In genomic region chr6:131950767-131951575, GRCh38 we compare ENCODE assay signal across 9 cellular contexts. TPM values are rescaled to one million over a fixed set of nuclear protein-coding genes. Genes with fewer than 3 reads are reported as not detected.
DNase-seq lines count a peak whose midpoint lies in the region; ATAC-seq and TF ChIP-seq lines count a peak whose summit lies in the region.
"Had no signal": no experiment of that assay in that cellular context is flagged by ENCODE, and none has a peak within 500 bp of the region (broad histone marks: within the 10 kb centered on the region; RNA-seq: fewer than 3 reads in every experiment).

A gene with protein sequence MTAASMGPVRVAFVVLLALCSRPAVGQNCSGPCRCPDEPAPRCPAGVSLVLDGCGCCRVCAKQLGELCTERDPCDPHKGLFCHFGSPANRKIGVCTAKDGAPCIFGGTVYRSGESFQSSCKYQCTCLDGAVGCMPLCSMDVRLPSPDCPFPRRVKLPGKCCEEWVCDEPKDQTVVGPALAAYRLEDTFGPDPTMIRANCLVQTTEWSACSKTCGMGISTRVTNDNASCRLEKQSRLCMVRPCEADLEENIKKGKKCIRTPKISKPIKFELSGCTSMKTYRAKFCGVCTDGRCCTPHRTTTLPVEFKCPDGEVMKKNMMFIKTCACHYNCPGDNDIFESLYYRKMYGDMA (minus strand): TSS chr6:131951372. CDS start chr6:131951172, 200 bp downstream.

- H2BK120ac ChIP-seq in IMR-90 (ENCODE audit: low read depth, low read length): peak within 1 kb of the TSS; percentile 96

- H3K27ac ChIP-seq in IMR-90 (ENCODE audit: insufficient read depth, low read length) (peak within 1 kb of the TSS; percentile 83), angular gyrus (ENCODE audit: low read depth, low read length) (peak within 1 kb of the TSS; percentile 71), osteoblast (ENCODE audit: low read depth, low read length) (peak within 1 kb of the TSS; percentile 95)
- H3K27ac ChIP-seq: neutrophil had no signal

- H2AK9ac ChIP-seq in IMR-90 (replicated peaks; ENCODE audit: low read depth, low read length, poor library complexity): peak within 1 kb of the TSS; percentile 93

- peak within 1 kb of the TSS; percentile 66 for H3K4me3 ChIP-seq in IMR-90 (ENCODE audit: insufficient read depth, low read depth, low read length)
- peak within 1 kb of the TSS; percentile 77 for H3K4me3 ChIP-seq in osteoblast (ENCODE audit: insufficient read depth, low read length)

- peak; percentile 15; the same call in 1 of the 2 replicates for TF ChIP-seq RAD21 in IMR-90 (IDR thresholded peaks at IDR 0.05; ENCODE audit: low read length)

- peak within 1 kb of the TSS; percentile 76 for H3K18ac ChIP-seq in IMR-90 (ENCODE audit: low read depth, low read length)

- peak within 1 kb of the TSS; percentile 85 for H2BK5ac ChIP-seq in IMR-90 (ENCODE audit: low read depth, low read length, poor library complexity, severe bottlenecking)

- H3K27me3 ChIP-seq in IMR-90 (ENCODE audit: control insufficient read depth, insufficient read depth, low read length) (no peaks in the 10 kb centered on the region), osteoblast (ENCODE audit: insufficient read depth, low read length) (no peaks in the 10 kb centered on the region)

- ATAC-seq in IMR-90 (ENCODE audit: low read depth) (peak; percentile 38), HG02938 (IDR thresholded peaks at IDR 0.05; ENCODE audit: unreplicated experiment) (no peak)

- H4K8ac ChIP-seq in IMR-90 (ENCODE audit: low read depth in 2 of 2, low read length in 2 of 2): peak within 1 kb of the TSS; percentile 52 to 84

- peaks cover 11% of the 10 kb centered on the region for H3K9me1 ChIP-seq in IMR-90 (ENCODE audit: insufficient read depth, low read length)

- H2AFZ ChIP-seq in IMR-90 (replicated peaks; ENCODE audit: low read length, poor library complexity) (peak within 1 kb of the TSS; percentile 81), osteoblast (ENCODE audit: low read length) (no peak within 1 kb of the TSS)

- DNase-seq in NCI-H2196 (lab: John Stamatoyannopoulos, UW; ENCODE audit: unreplicated experiment): peak; percentile 6
- no peak for DNase-seq in NCI-H2196 treated with DMSO at 0.1 percent for 48 hours (lab: John Stamatoyannopoulos, UW; ENCODE audit: unreplicated experiment)
- DNase-seq in IMR-90: peak; percentile 100
- DNase-seq in cardiac septum (ENCODE audit: low spot score): peak; percentile 88
- DNase-seq in osteoblast (ENCODE audit: insufficient read length, low spot score, missing footprints): peak; percentile 94
- DNase-seq in NCI-H1092 treated with DMSO at 0.1 percent for 48 hours (lab: John Stamatoyannopoulos, UW): no peak

- peak within 1 kb of the TSS; percentile 94 for H2BK20ac ChIP-seq in IMR-90 (ENCODE audit: low read depth, low read length)

- H3K36me3 ChIP-seq in IMR-90 (ENCODE audit: control insufficient read depth, insufficient read depth, low read length) (peaks cover 16% of the 10 kb centered on the region), osteoblast (ENCODE audit: insufficient read depth, low read length) (peaks cover 16% of the 10 kb centered on the region)
- H3K36me3 ChIP-seq: neutrophil had no signal

- dilution Hi-C loops in IMR-90 (cut with HindIII; ENCODE audit: low sequenced_read_pairs, unreplicated experiment): no loop called here

- peak; percentile 99 for TF ChIP-seq POLR2A in IMR-90 (IDR thresholded peaks at IDR 0.05; ENCODE audit: low read depth, low read length)

- no peaks in the 10 kb centered on the region for H3K9me3 ChIP-seq in IMR-90 (ENCODE audit: control insufficient read depth, insufficient read depth, low read length)
- no peaks in the 10 kb centered on the region for H3K9me3 ChIP-seq in osteoblast (ENCODE audit: low read depth, low read length)
- H3K9me3 ChIP-seq: neutrophil had no signal

- H3K4me1 ChIP-seq in IMR-90 (ENCODE audit: control insufficient read depth, insufficient read depth, low read length): peaks cover 15% of the 10 kb centered on the region
- peaks cover 41% of the 10 kb centered on the region for H3K4me1 ChIP-seq in osteoblast (ENCODE audit: insufficient read depth, low read length)

- peak within 1 kb of the TSS; percentile 84 for H3K9ac ChIP-seq in IMR-90 (ENCODE audit: low read depth, low read length)

- CTCF ChIA-PET in IMR-90 (lab: Yijun Ruan, JAX): interaction anchor here (0.6 to 1.6 kb wide), 5 partner anchors 9 to 267 kb away, joined by 3 to 5 read pairs (median 4); no protein-coding TSS in a partner anchor

- H4K91ac ChIP-seq in IMR-90 (ENCODE audit: insufficient read depth, low read depth, low read length): peak within 1 kb of the TSS; percentile 88

- POLR2A ChIA-PET in IMR-90 (lab: Charles Lee; ENCODE audit: unreplicated experiment): interaction anchor here (0.5 to 3.1 kb wide), 32 partner anchors 9 to 584 kb away, joined by 3 to 38 read pairs (median 5); no protein-coding TSS in a partner anchor

- peaks cover 3 to 31% of the 10 kb centered on the region in 2 experiments; a peak in 3 of 4 replicates for H3K79me1 ChIP-seq in IMR-90 (ENCODE audit: low read depth in 1 of 2, low read length in 2 of 2)

- H3K56ac ChIP-seq in IMR-90 (ENCODE audit: extremely low read depth, insufficient read depth, low read length): peak within 1 kb of the TSS; percentile 79

- TF ChIP-seq CTCF in IMR-90 (conservative IDR thresholded peaks at IDR 0.05; ENCODE audit: low read depth, low read length): no peak
- no peak for TF ChIP-seq CTCF in osteoblast (IDR thresholded peaks at IDR 0.05; ENCODE audit: extremely low read depth, low read depth, low read length)

- H4K5ac ChIP-seq in IMR-90 (ENCODE audit: low read depth, low read length): peak within 1 kb of the TSS; percentile 73

- H3K4ac ChIP-seq in IMR-90 (ENCODE audit: low read depth, low read length): peak within 1 kb of the TSS; percentile 82

- 1% methylated on average over 59 of the region's 97 CpGs; no CpG with 5 or more reads in 1 of the 2 experiments for WGBS in IMR-90 (ENCODE audit: extremely low coverage in 2 of 2, insufficient read length in 1 of 2), 2 experiments

- no peaks in the 10 kb centered on the region for H3K79me2 ChIP-seq in osteoblast (ENCODE audit: insufficient read depth, low read length)

- H3K14ac ChIP-seq in IMR-90 (replicated peaks; ENCODE audit: low read depth, low read length): peak within 1 kb of the TSS; percentile 82

- no TSS peak for BruUV-seq in IMR-90 (replicated peaks; lab: Mats Ljungman, UMichigan)

- intact Hi-C loops in IMR-90 (cut with micrococcal nuclease) (loop anchor here (1.0 to 2.0 kb wide), 3 partner anchors 110 to 172 kb away; no protein-coding TSS in a partner anchor), cardiac septum (cut with DNase I) (loop anchor here (5.0 kb wide), 1 partner anchor 211 kb away; no protein-coding TSS in a partner anchor)

- peaks cover 47% of the 10 kb centered on the region for H4K20me1 ChIP-seq in IMR-90 (ENCODE audit: insufficient read depth, low read length)
- peaks cover 15% of the 10 kb centered on the region for H4K20me1 ChIP-seq in osteoblast (ENCODE audit: insufficient read depth, low read length)

- peak within 1 kb of the TSS; percentile 58; the same call in 2 of the 3 replicates for H2BK15ac ChIP-seq in IMR-90 (ENCODE audit: low read depth, low read length)

- peak within 1 kb of the TSS; percentile 81 for H3K23ac ChIP-seq in IMR-90 (ENCODE audit: low read depth, low read length)

- H3K4me2 ChIP-seq in IMR-90 (ENCODE audit: low read depth, low read length): peak within 1 kb of the TSS; percentile 91
- H3K4me2 ChIP-seq in osteoblast (ENCODE audit: insufficient read depth, low read length): peak within 1 kb of the TSS; percentile 76

- in situ Hi-C loops in IMR-90 (cut with MboI; ENCODE audit: low sequenced_read_pairs): loop anchor here (5.0 kb wide), 1 partner anchor 181 kb away; no protein-coding TSS in a partner anchor

- H2AK5ac ChIP-seq in IMR-90 (ENCODE audit: low read depth, low read length): peak within 1 kb of the TSS; percentile 85

TF ChIP-seq in IMR-90, 13 proteins besides CTCF, POLR2A, EP300 and RAD21 (continues in another document):
- TF ChIP-seq MXI1 (IDR thresholded peaks at IDR 0.05; ENCODE audit: borderline replicate concordance, low read depth, low read length) (peak; percentile 32; the same call in 1 of the 2 replicates), SMC3 (IDR thresholded peaks at IDR 0.05; ENCODE audit: low read depth, low read length) (no peak), RCOR1 (IDR thresholded peaks at IDR 0.05; ENCODE audit: insufficient replicate concordance, low read length) (no peak), RFX5 (IDR thresholded peaks at IDR 0.05; ENCODE audit: low read depth, low read length) (no peak), FOS (IDR thresholded peaks at IDR 0.05; ENCODE audit: low read depth, low read length) (no peak; the same call in 1 of the 2 replicates), MAZ (IDR thresholded peaks at IDR 0.05; ENCODE audit: borderline replicate concordance, low read depth, low read length) (peak; percentile 68; the same call in 1 of the 2 replicates), NFE2L2 (IDR thresholded peaks at IDR 0.05; ENCODE audit: low read depth, low read length) (0 out of 2 replicates have a peak, but pooled peaks have one; percentile 14), MAFK (IDR thresholded peaks at IDR 0.05; ENCODE audit: low read depth, low read length) (no peak), BHLHE40 (IDR thresholded peaks at IDR 0.05; ENCODE audit: low read depth, low read length) (peak; percentile 77)
- TF ChIP-seq, protein P1, sequence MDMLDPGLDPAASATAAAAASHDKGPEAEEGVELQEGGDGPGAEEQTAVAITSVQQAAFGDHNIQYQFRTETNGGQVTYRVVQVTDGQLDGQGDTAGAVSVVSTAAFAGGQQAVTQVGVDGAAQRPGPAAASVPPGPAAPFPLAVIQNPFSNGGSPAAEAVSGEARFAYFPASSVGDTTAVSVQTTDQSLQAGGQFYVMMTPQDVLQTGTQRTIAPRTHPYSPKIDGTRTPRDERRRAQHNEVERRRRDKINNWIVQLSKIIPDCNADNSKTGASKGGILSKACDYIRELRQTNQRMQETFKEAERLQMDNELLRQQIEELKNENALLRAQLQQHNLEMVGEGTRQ (IDR thresholded peaks at IDR 0.05; ENCODE audit: low read depth, low read length): peak; percentile 62
- TF ChIP-seq, protein P2, sequence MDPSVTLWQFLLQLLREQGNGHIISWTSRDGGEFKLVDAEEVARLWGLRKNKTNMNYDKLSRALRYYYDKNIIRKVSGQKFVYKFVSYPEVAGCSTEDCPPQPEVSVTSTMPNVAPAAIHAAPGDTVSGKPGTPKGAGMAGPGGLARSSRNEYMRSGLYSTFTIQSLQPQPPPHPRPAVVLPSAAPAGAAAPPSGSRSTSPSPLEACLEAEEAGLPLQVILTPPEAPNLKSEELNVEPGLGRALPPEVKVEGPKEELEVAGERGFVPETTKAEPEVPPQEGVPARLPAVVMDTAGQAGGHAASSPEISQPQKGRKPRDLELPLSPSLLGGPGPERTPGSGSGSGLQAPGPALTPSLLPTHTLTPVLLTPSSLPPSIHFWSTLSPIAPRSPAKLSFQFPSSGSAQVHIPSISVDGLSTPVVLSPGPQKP (IDR thresholded peaks at IDR 0.05; ENCODE audit: borderline replicate concordance, low read depth, low read length): no peak

RNA-seq across cellular contexts. Expression of the gene that starts here (rescaled TPM):
- total RNA-seq in IMR-90 (2012; rRNA removed) (148 and 211 TPM in 2 replicates), cardiac septum (76.5 TPM), osteoblast (221 and 272 TPM in 2 replicates)
- 1,205 and 1,345 TPM in 2 replicates for polyA plus RNA-seq in IMR-90 (2012; rRNA removed)
- 703 and 2,182 TPM in 2 replicates for polyA plus RNA-seq in IMR-90 (2012; cell fraction: cytosol; rRNA removed)
- 1,717 and 1,819 TPM in 2 replicates for polyA plus RNA-seq in IMR-90 (2012; cell fraction: nucleus; rRNA removed; ENCODE audit: low replicate concordance)

Comparison
In these comparisons a context has a peak if more than half of its experiments do, and no peak if none do; other contexts are left out.
1. DNase-seq: peak in NCI-H2196 (single experiment), IMR-90 (single experiment), cardiac septum (single experiment) and osteoblast (single experiment); none in NCI-H2196 treated with DMSO at 0.1 percent for 48 hours (single experiment) and NCI-H1092 treated with DMSO at 0.1 percent for 48 hours (single experiment).
2. Peak in every context shown above with its lines, with median percentiles within 50 percentile points of each other: H3K27ac ChIP-seq.